9 cellular contexts compared by ENCODE assay signal in the genomic region with DNA sequence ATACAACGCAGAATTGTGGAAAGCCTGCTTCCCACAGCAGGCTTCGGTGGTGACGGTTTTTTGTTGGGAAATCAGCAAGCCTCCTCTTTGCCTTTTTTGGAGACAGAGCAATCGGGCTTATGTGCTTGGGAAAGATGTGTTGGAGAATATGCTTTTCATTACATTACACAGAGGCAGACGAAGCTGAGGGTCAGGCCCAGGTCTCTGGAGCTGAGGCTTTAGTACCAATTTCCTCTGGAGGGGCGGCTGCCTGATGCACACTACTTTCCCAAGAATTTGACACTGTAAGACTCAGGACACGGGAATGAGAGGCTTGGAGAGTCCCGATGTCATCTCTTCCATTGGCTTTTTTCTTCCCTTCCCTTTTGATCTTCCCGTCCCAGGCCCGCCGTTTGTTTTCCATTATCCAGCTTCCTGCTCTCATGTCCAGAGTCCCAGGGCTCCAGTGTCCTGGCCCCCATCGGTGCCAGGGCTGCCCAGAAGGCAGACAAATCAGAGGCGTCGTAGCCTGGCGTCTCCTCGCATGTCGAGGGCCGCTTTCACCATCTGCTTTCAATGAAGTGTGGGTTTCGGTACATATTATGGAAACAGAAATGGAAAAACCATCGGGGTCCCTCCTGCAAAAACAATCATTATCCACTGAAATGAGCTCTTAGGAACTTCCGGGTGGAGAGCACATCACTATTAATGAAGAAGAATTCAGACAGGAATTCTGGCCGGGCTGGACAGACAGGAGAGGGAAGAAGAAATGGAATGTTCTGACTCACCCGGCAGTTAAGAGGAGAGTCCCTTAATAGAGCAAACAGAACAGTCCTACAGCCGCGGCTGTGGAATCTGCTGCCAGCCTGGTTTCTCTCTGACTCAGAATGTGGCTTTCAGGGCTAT.
DNase-seq lines count a peak whose midpoint lies in the region; FAIRE-seq and TF ChIP-seq lines count a peak whose summit lies in the region.
"Had no signal": no experiment of that assay in that cellular context is flagged by ENCODE, and none has a peak within 500 bp of the region (broad histone marks: within the 10 kb centered on the region; RNA-seq: fewer than 3 reads in every experiment).

No MANE protein-coding gene starts in this region.

- H3K9me1 ChIP-seq in keratinocyte (ENCODE audit: control insufficient read depth, extremely low read depth, insufficient read depth, low read length), result no peaks in the 10 kb centered on the region

- H3K36me3 ChIP-seq in keratinocyte (ENCODE audit: control insufficient read depth in 2 of 2, extremely low read depth in 1 of 2, insufficient read depth in 2 of 2, low read length in 2 of 2) (no peaks in the 10 kb centered on the region), tibial artery (no peaks in the 10 kb centered on the region)

- no peaks in the 10 kb centered on the region for H4K20me1 ChIP-seq in keratinocyte (ENCODE audit: control insufficient read depth, extremely low read depth, insufficient read depth, low read length)

- no peak overlapping the region for H3K9ac ChIP-seq in keratinocyte (ENCODE audit: control insufficient read depth, extremely low read depth, insufficient read depth, low read length)

- FAIRE-seq in keratinocyte (lab: Jason Lieb, UNC), result peak; percentile 34

- no peak overlapping the region for H3K27ac ChIP-seq in keratinocyte (ENCODE audit: control insufficient read depth, insufficient read depth, low read length)
- H3K27ac ChIP-seq in tibial artery, result peak overlapping the region; percentile 70 to 72

- H3K27me3 ChIP-seq in keratinocyte (ENCODE audit: control insufficient read depth, extremely low read depth, insufficient read depth, low read length) (peaks cover 3% of the 10 kb centered on the region), tibial artery (no peaks in the 10 kb centered on the region)

- in situ Hi-C loops in astrocyte of the cerebellum (cut with HindIII; ENCODE audit: low sequenced_read_pairs), result no loop called here

- H3K4me2 ChIP-seq in keratinocyte (ENCODE audit: control insufficient read depth, extremely low read depth, insufficient read depth, low read depth, low read length), result no peak overlapping the region

- no peaks in the 10 kb centered on the region for H3K79me2 ChIP-seq in keratinocyte (ENCODE audit: control insufficient read depth, insufficient read depth, low read length)

- dilution Hi-C loops in keratinocyte (cut with MboI; ENCODE audit: extremely low pct_ligation_motif_present, low sequenced_read_pairs), result no loop called here

- DNase-seq in HCEC 1CT, result peak; percentile 85
- peak; percentile 68 for DNase-seq in astrocyte of the cerebellum (ENCODE audit: low read depth)
- no peak for DNase-seq in keratinocyte (ENCODE audit: low read depth, low spot score)
- DNase-seq in tibial artery, result peak in 1 of 2 donors; percentile 33
- no peak for DNase-seq in ecto neural progenitor cell (ENCODE audit: low spot score)
- no peak for DNase-seq in activated gamma-delta T cell (lab: John Stamatoyannopoulos, UW)
- no peak for DNase-seq in retina
- DNase-seq: NCI-H1105; stimulated activated CD4-positive, alpha-beta T cell treated with anti-CD3 and anti-CD28 coated beads, Interleukin-15, amount 100 ng/mL, for 24 hours had no signal

- no peak overlapping the region for H3K4me3 ChIP-seq in astrocyte of the cerebellum (ENCODE audit: low read depth, low read length)
- H3K4me3 ChIP-seq in keratinocyte (ENCODE audit: control insufficient read depth in 2 of 3, extremely low read depth in 1 of 3, insufficient read depth in 2 of 3, low read depth in 1 of 3, low read length in 3 of 3), result no peak overlapping the region
- H3K4me3 ChIP-seq in tibial artery, result peak overlapping the region in 1 of 2 donors; percentile 16

- H3K9me3 ChIP-seq in keratinocyte (ENCODE audit: control insufficient read depth, low read depth, low read length) (no peaks in the 10 kb centered on the region), tibial artery (no peaks in the 10 kb centered on the region)

- no peak overlapping the region for H2AFZ ChIP-seq in keratinocyte (ENCODE audit: control insufficient read depth, low read length)

- intact Hi-C loops in tibial artery (cut with DNase I; ENCODE audit: low total_unique reads), result no loop called here

- H3K4me1 ChIP-seq in keratinocyte (ENCODE audit: control insufficient read depth, extremely low read depth, insufficient read depth, low read length), result peaks cover 2% of the 10 kb centered on the region
- peaks cover 0 to 50% (median 28%) of the 10 kb centered on the region in 4 donors for H3K4me1 ChIP-seq in tibial artery

- no peak for TF ChIP-seq CTCF in astrocyte of the cerebellum (IDR thresholded peaks at IDR 0.05; ENCODE audit: low read depth, low read length, missing control alignments)
- no peak for TF ChIP-seq CTCF in keratinocyte (optimal IDR thresholded peaks at IDR 0.05 in 1 of 3, IDR thresholded peaks at IDR 0.05 in 1 of 3, conservative IDR thresholded peaks at IDR 0.05 in 1 of 3; ENCODE audit: extremely low read depth in 1 of 3, insufficient read depth in 2 of 3, low read length in 3 of 3)
- no peak for TF ChIP-seq CTCF in tibial artery (IDR thresholded peaks at IDR 0.05)

Comparison
In these comparisons a context has a peak if more than half of its experiments do, and no peak if none do; other contexts are left out.
1. DNase-seq: peak in HCEC 1CT (single experiment) and astrocyte of the cerebellum (single experiment); none in keratinocyte (single experiment), ecto neural progenitor cell (single experiment), activated gamma-delta T cell (single experiment) and retina (single experiment).